ENCODE assay signal across 1 cellular context in genomic region chr19:1860821-1861598, GRCh38.
TF ChIP-seq lines count a peak whose summit lies in the region.

No MANE protein-coding gene starts in this region.

TF ChIP-seq in K562, 482 proteins besides CTCF, POLR2A, EP300 and RAD21:
- no peak for TF ChIP-seq TEAD2 (tag; IDR thresholded peaks at IDR 0.05)
- TF ChIP-seq KDM5B (IDR thresholded peaks at IDR 0.05; ENCODE audit: insufficient replicate concordance, low read depth, low read length): peak; percentile 2
- no peak for TF ChIP-seq ZNF41 (CRISPR knock-in tag; conservative IDR thresholded peaks at IDR 0.05)
- peak; percentile 39 for TF ChIP-seq RBBP5 (IDR thresholded peaks at IDR 0.05; ENCODE audit: borderline replicate concordance, insufficient read depth, low read length, poor library complexity, severe bottlenecking)
- TF ChIP-seq ATF2 (CRISPR knock-in tag; IDR thresholded peaks at IDR 0.05): no peak
- TF ChIP-seq RBFOX2 (IDR thresholded peaks at IDR 0.05; ENCODE audit: low read depth, low read length): 0 out of 2 replicates have a peak, but pooled peaks have one; percentile 0
- peak; percentile 20; the same call in 1 of the 2 replicates for TF ChIP-seq TFAP4 (CRISPR knock-in tag; IDR thresholded peaks at IDR 0.05; ENCODE audit: borderline replicate concordance)
- no peak for TF ChIP-seq RFX7 (CRISPR knock-in tag; IDR thresholded peaks at IDR 0.05)
- TF ChIP-seq JUN (IDR thresholded peaks at IDR 0.05; ENCODE audit: borderline replicate concordance, low read depth, low read length): no peak
- TF ChIP-seq JUN (CRISPR knock-in tag; IDR thresholded peaks at IDR 0.05; ENCODE audit: borderline replicate concordance): no peak
- no peak for TF ChIP-seq ZNF408 (CRISPR knock-in tag; IDR thresholded peaks at IDR 0.05; ENCODE audit: low read depth)
